ENCODE assay signal across 8 cellular contexts in the genomic region with DNA sequence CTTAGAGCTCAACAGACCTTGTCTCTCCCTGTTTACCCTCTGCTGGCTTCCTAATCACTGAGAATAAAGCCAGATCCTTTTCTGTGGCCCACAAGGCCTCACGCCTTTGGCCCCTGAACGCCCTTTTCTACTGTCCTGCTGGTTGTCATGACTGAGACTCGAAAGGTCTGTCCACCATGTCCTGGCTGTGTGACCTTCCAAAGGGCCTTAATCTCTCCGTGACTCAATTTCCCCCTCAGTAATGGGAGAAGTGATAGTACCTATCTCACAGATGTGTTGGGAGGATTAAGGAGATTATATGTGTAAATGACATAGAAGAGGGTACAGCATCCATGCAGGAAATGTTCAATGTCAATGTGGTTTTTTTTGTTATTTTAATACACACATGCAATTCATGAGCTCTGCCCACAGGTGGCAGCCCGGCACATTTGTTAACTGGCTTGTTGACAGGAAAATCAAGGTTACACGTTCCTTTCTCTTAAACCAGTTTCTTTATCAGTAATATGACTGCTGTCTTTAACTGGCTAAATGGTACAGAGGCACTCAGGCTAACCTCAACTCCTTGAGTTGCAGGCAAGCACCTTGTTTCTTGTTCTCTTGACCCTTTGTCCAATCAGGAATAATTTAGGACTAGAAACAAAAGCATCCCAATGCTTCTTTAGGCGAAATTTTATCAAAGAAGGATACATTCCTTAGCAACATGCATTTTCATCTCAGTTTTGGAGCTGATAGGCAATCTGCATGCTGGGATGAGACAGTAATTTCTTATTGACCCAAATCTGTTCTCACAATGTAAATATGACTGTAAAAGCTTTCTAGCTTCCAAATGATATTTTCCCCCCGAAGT. TPM values are rescaled to one million over a fixed set of nuclear protein-coding genes. Genes with fewer than 3 reads are reported as not detected.
A peak's percentile ranks its signal among the peaks of the same experiment; 100 is the strongest.
DNase-seq lines count a peak whose midpoint lies in the region; ATAC-seq and TF ChIP-seq lines count a peak whose summit lies in the region.

No MANE protein-coding gene starts in this region.

- intact Hi-C loops in head of caudate nucleus (cut with DNase I), result loop anchor here (10.0 kb wide), 1 partner anchor 317 kb away; no protein-coding TSS in a partner anchor

- CTCF ChIA-PET in RWPE1 (lab: Yijun Ruan, JAX), result interaction anchor here (0.5 to 2.0 kb wide), 17 partner anchors 10 to 505 kb away, joined by 3 to 17 read pairs (median 3); no protein-coding TSS in a partner anchor

- POLR2A ChIA-PET in RWPE1 (lab: Yijun Ruan, JAX; ENCODE audit: low non-redundant PET), result no interaction called here

- DNase-seq in AG20443 (ENCODE audit: low spot score) (peak; percentile 66), RWPE1 (ENCODE audit: low spot score) (peak; percentile 53), head of caudate nucleus (peak in 40 of 42 donors; percentile 18 to 79 (median 54)), renal cortical epithelial cell (ENCODE audit: low read depth) (peak; percentile 63)
- DNase-seq in activated naive CD4-positive, alpha-beta T cell (lab: John Stamatoyannopoulos, UW), result peak in 3 of 4 experiments; percentile 10 to 51 (median 33)

- peak overlapping the region; percentile 71 for H3K27ac ChIP-seq in RWPE1

- peak; percentile 84 for TF ChIP-seq CTCF in RWPE1 (conservative IDR thresholded peaks at IDR 0.05; ENCODE audit: low read depth)

- ATAC-seq in GM18520 (IDR thresholded peaks at IDR 0.05; ENCODE audit: unreplicated experiment) (peak; percentile 58), HG03469 (IDR thresholded peaks at IDR 0.05; ENCODE audit: unreplicated experiment) (peak; percentile 41), HG03039 (IDR thresholded peaks at IDR 0.05; ENCODE audit: unreplicated experiment) (no peak)

RNA-seq across cellular contexts. Expression of a gene that starts 16.6 kb away (rescaled TPM):
- 0.50 TPM in 1 of 2 replicates, not detected in the other for total RNA-seq in renal cortical epithelial cell
